In the genomic region with DNA sequence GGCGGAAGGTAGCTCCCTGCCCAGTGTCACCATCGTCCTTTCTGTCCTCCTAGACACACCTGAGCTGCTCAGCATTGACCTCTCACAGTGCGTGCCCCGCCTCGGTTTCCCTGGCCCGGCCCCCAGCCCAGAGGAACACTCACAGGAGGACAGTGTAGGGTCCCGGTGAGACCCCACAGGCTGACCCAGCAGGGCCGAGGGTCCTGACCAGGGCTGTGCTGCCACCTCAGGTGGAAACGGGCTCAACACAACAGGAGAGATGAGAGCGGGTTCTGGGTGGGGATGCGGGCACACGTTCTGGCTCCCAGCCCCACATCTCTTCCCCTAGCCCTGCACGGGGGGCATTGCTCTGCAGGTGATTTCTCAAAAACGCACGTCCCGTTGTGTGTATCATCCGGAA, we compare ENCODE assay signal across 18 cellular contexts.
"Had no signal": no experiment of that assay in that cellular context is flagged by ENCODE, and none has a peak within 500 bp of the region (broad histone marks: within the 10 kb centered on the region; RNA-seq: fewer than 3 reads in every experiment).

No MANE protein-coding gene starts in this region.

- H3K4me3 ChIP-seq: colonic mucosa, heart left ventricle, smooth muscle cell, suprapubic skin, thyroid gland, uterus had no signal

- H3K27me3 ChIP-seq: colonic mucosa, heart left ventricle, suprapubic skin, thyroid gland, uterus had no signal

- H3K36me3 ChIP-seq: colonic mucosa, heart left ventricle, thyroid gland, uterus had no signal

- DNase-seq: cerebellar nuclear complex; colonic mucosa; dermis blood vessel endothelial cell; effector CD4-positive, alpha-beta T cell; endodermal cell; foreskin melanocyte; heart left ventricle; hippocampal formation; midbrain; stimulated activated CD4-positive, alpha-beta T cell treated with anti-CD3 and anti-CD28 coated beads, Interleukin-4, amount 100 ng/mL, for 1 hour; stimulated activated CD8-positive, alpha-beta memory T cell treated with anti-CD3 and anti-CD28 coated beads, Interleukin-4, amount 100 ng/mL, for 48 hours; stimulated activated naive CD8-positive, alpha-beta T cell treated with anti-CD3 and anti-CD28 coated beads, Interleukin-15, Interleukin-2, amounts not matched to agents 100 U/mL and 50 U/mL, for 24 hours; thyroid gland; uterus had no signal

- H3K27ac ChIP-seq: colonic mucosa, heart left ventricle, suprapubic skin, thyroid gland, uterus had no signal

- H3K9me3 ChIP-seq: colonic mucosa, suprapubic skin, thyroid gland, uterus had no signal

- H3K4me1 ChIP-seq: colonic mucosa, heart left ventricle, suprapubic skin, thyroid gland, uterus had no signal

- ATAC-seq: heart left ventricle; left lobe of liver; stimulated activated effector memory CD8-positive, alpha-beta T cell treated with anti-CD3 and anti-CD28 coated beads, Interleukin-12 subunit alpha, Interleukin-12 subunit beta, amount 100 ng/mL, for 72 hours; stimulated activated naive CD8-positive, alpha-beta T cell treated with anti-CD3 and anti-CD28 coated beads, Interleukin-15, Interleukin-2, amounts not matched to agents 100 U/mL and 50 U/mL, for 24 hours had no signal
